In the genomic region with DNA sequence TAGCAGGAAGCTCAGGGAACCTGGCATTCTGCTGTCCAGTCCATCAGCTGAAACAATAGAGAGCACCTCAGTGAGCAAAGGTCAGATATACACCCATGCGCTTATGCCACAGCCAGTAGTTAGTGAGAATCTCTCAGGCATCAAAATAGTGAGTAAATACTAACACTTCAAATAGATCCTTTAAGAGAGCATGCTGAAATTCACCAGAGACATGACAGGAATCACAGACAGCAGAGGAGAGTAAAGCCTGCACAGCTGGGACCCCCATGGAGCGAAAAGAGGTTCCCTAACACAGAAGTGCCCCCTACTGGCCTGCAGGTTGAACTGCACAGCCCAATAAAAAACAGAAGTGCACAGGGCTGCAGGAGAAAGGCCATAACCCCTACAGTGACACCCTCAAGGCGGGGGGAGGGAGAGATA, we compare ENCODE assay signal across 10 cellular contexts. TPM values are rescaled to one million over a fixed set of nuclear protein-coding genes. Genes with fewer than 3 reads are reported as not detected.
DNase-seq lines count a peak whose midpoint lies in the region; ATAC-seq and TF ChIP-seq lines count a peak whose summit lies in the region.
"Had no signal": no experiment of that assay in that cellular context is flagged by ENCODE, and none has a peak within 500 bp of the region (broad histone marks: within the 10 kb centered on the region; RNA-seq: fewer than 3 reads in every experiment).

No MANE protein-coding gene starts in this region.

- peak in 2 of 4 donors; percentile 44 to 59 for ATAC-seq in right lobe of liver
- ATAC-seq in GM18861 (IDR thresholded peaks at IDR 0.05; ENCODE audit: unreplicated experiment) = no peak
- ATAC-seq in HG03135 (IDR thresholded peaks at IDR 0.05; ENCODE audit: unreplicated experiment) = no peak

- H3K9ac ChIP-seq in MM.1S (ENCODE audit: low read length) = no peak overlapping the region

- WGBS in adrenal gland, 4 donors = 54 to 63% (median 58%) methylated on average over 3 of the region's 3 CpGs
- 27% methylated on average over 2 of the region's 3 CpGs for WGBS in right lobe of liver (ENCODE audit: insufficient coverage, low coverage, low lambda C conversion rate, missing lambda C conversion rate)

- H3K27ac ChIP-seq in MM.1S (ENCODE audit: low read length) = no peak overlapping the region
- H3K27ac ChIP-seq in adrenal gland = no peak overlapping the region
- no peak overlapping the region for H3K27ac ChIP-seq in right lobe of liver

- TF ChIP-seq POLR2A in adrenal gland (IDR thresholded peaks at IDR 0.05) (no peak), right lobe of liver (IDR thresholded peaks at IDR 0.05) (no peak)

- H3K9me2 ChIP-seq in MM.1S (replicated peaks; ENCODE audit: insufficient read depth, low read length) = no peaks in the 10 kb centered on the region

- no peaks in the 10 kb centered on the region for H3K9me3 ChIP-seq in MM.1S (replicated peaks; ENCODE audit: insufficient read depth, low read length)
- H3K9me3 ChIP-seq in adrenal gland (replicated peaks in 1 of 3) = no peaks in the 10 kb centered on the region
- no peaks in the 10 kb centered on the region for H3K9me3 ChIP-seq in right lobe of liver

- H3K36me3 ChIP-seq in MM.1S (replicated peaks; ENCODE audit: insufficient read depth, low read length) (no peaks in the 10 kb centered on the region), adrenal gland (replicated peaks in 1 of 2) (no peaks in the 10 kb centered on the region), right lobe of liver (no peaks in the 10 kb centered on the region)

- TF ChIP-seq CTCF in MM.1S (IDR thresholded peaks at IDR 0.05; ENCODE audit: low read length) (peak; percentile 77), adrenal gland (IDR thresholded peaks at IDR 0.05) (peak; percentile 20 to 36 (median 24)), right lobe of liver (IDR thresholded peaks at IDR 0.05) (peak; percentile 34 to 67 (median 42))

- H3K27me3 ChIP-seq in MM.1S (replicated peaks; ENCODE audit: insufficient read depth, low read length) = no peaks in the 10 kb centered on the region
- no peaks in the 10 kb centered on the region for H3K27me3 ChIP-seq in adrenal gland
- no peaks in the 10 kb centered on the region for H3K27me3 ChIP-seq in right lobe of liver

- peak overlapping the region; percentile 14; the same call in 1 of the 2 replicates for H2AFZ ChIP-seq in MM.1S (ENCODE audit: low read length)

- H3K4me3 ChIP-seq in MM.1S (ENCODE audit: low read length) = no peak overlapping the region
- H3K4me3 ChIP-seq in adrenal gland = no peak overlapping the region
- H3K4me3 ChIP-seq in right lobe of liver = no peak overlapping the region

- 0 out of 2 replicates have a peak, but pooled peaks cover 3% of the 10 kb centered on the region for H3K4me1 ChIP-seq in MM.1S (ENCODE audit: low read length)
- H3K4me1 ChIP-seq in adrenal gland (replicated peaks in 1 of 2) = no peaks in the 10 kb centered on the region
- H3K4me1 ChIP-seq in right lobe of liver = no peaks in the 10 kb centered on the region

- H3K4me2 ChIP-seq in MM.1S (ENCODE audit: low read depth, low read length) = no peak overlapping the region; the same call in 1 of the 2 replicates

- no peaks in the 10 kb centered on the region for H4K20me1 ChIP-seq in MM.1S (ENCODE audit: insufficient read depth, low read length)

- intact Hi-C loops in adrenal gland (cut with DNase I) (no loop called here), right lobe of liver (cut with DNase I) (no loop called here)

- DNase-seq in NCI-H2171 treated with DMSO at 0.1 percent for 48 hours (lab: John Stamatoyannopoulos, UW) = peak; percentile 14
- no peak for DNase-seq in NCI-H2171 (lab: John Stamatoyannopoulos, UW)
- peak; percentile 10 for DNase-seq in MM.1S
- DNase-seq in adrenal gland = peak in 2 of 7 donors; percentile 9 to 46
- DNase-seq in right lobe of liver = peak in 1 of 3 donors; percentile 45
- DNase-seq in DMS79 treated with DMSO at 0.1 percent for 48 hours (lab: John Stamatoyannopoulos, UW) = no peak

- no peaks in the 10 kb centered on the region for H3F3A ChIP-seq in MM.1S (ENCODE audit: insufficient read depth, low read length)

- no peaks in the 10 kb centered on the region for H3K79me2 ChIP-seq in MM.1S (ENCODE audit: low read length)

RNA-seq across cellular contexts. Expression of gene ANTXRL, which starts 57.6 kb away (rescaled TPM):
- total RNA-seq in adrenal gland = 1 to 10 TPM in 1 of 8 donors, under 1 TPM in 3, not detected in 4; 0.11 to 1.3 (median 0.65) TPM
- polyA plus RNA-seq in adrenal gland = under 1 TPM in 2 of 3 donors, not detected in 1; 0.34 to 0.40 TPM
- total RNA-seq in right lobe of liver = not detected
- total RNA-seq: activated CD8-positive, alpha-beta memory T cell treated with anti-CD3 and anti-CD28 coated beads for 36 hours; natural killer cell had no signal

Comparison
In these comparisons a context has a peak if more than half of its experiments do, and no peak if none do; other contexts are left out.
1. DNase-seq: peak in NCI-H2171 treated with DMSO at 0.1 percent for 48 hours (single experiment) and MM.1S (single experiment); none in NCI-H2171 (single experiment) and DMS79 treated with DMSO at 0.1 percent for 48 hours (single experiment).
2. CTCF ChIP-seq: peak in every context shown above with its lines; median percentile 77 in MM.1S; 42 in right lobe of liver; 24 in adrenal gland.